ENCODE assay signal across 13 cellular contexts in the genomic region with DNA sequence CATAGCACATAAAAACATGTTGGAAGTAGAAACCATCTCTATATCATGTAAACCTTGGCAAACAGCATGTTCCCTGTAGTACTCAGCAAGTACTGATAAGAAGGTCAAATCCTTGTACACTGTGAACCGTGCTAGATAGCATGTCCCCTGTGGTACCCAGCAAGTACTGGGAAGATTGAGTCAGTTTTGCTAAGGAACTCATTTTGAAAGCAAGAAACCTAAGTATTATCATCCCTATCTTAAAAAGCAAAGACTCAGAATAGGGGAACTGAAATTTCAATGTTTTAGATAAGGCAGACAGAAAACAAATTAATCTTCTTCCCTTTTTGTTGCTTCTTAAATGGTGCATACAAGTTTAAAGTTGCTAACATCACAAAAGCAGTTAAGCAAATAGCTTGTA.
A peak's percentile ranks its signal among the peaks of the same experiment; 100 is the strongest.
DNase-seq lines count a peak whose midpoint lies in the region; ATAC-seq and TF ChIP-seq lines count a peak whose summit lies in the region.
"Had no signal": no experiment of that assay in that cellular context is flagged by ENCODE, and none has a peak within 500 bp of the region (broad histone marks: within the 10 kb centered on the region; RNA-seq: fewer than 3 reads in every experiment).

No MANE protein-coding gene starts in this region.

- H3K4me3 Mint-ChIP-seq in activated naive CD4-positive, alpha-beta T cell treated with anti-CD3 and anti-CD28 coated beads for 36 hours = no peak overlapping the region
- H3K4me3 Mint-ChIP-seq: natural killer cell had no signal

- no peaks in the 10 kb centered on the region for H3K4me1 ChIP-seq in colonic mucosa
- H3K4me1 ChIP-seq: SJSA1 had no signal

- TF ChIP-seq CTCF in colonic mucosa (IDR thresholded peaks at IDR 0.05) = no peak

- no peak for DNase-seq in left ventricle myocardium superior
- DNase-seq in dermis blood vessel endothelial cell = no peak
- no peak for DNase-seq in activated naive CD4-positive, alpha-beta T cell treated with anti-CD3 and anti-CD28 coated beads for 36 hours
- no peak for DNase-seq in colonic mucosa
- no peak for DNase-seq in activated CD4-positive, alpha-beta T cell treated with anti-CD3 and anti-CD28 coated beads, Interleukin-2, amount 50 U/mL, for 4 hours
- DNase-seq: erythroblast; natural killer cell; stimulated activated CD4-positive, alpha-beta T cell treated with anti-CD3 and anti-CD28 coated beads, Interleukin-12 subunit alpha, Interleukin-12 subunit beta, amount 100 ng/mL, for 4 hours; stimulated activated naive CD8-positive, alpha-beta T cell treated with anti-CD3 and anti-CD28 coated beads, Interleukin-15, Interleukin-2, amounts not matched to agents 100 U/mL and 50 U/mL, for 24 hours had no signal

- no peaks in the 10 kb centered on the region for H3K4me1 Mint-ChIP-seq in activated naive CD4-positive, alpha-beta T cell treated with anti-CD3 and anti-CD28 coated beads for 36 hours (ENCODE audit: low read depth)
- H3K4me1 Mint-ChIP-seq: natural killer cell had no signal

- no peaks in the 10 kb centered on the region for H3K36me3 Mint-ChIP-seq in activated naive CD4-positive, alpha-beta T cell treated with anti-CD3 and anti-CD28 coated beads for 36 hours (ENCODE audit: low read depth)
- H3K36me3 Mint-ChIP-seq: natural killer cell had no signal

- no peaks in the 10 kb centered on the region for H3K36me3 ChIP-seq in colonic mucosa
- H3K36me3 ChIP-seq: SJSA1 had no signal

- ATAC-seq in GM18907 (IDR thresholded peaks at IDR 0.05; ENCODE audit: unreplicated experiment) (peak; percentile 97), GM21619 (IDR thresholded peaks at IDR 0.05; ENCODE audit: unreplicated experiment) (peak; percentile 95), HG03139 (IDR thresholded peaks at IDR 0.05; ENCODE audit: unreplicated experiment) (peak; percentile 76), left ventricle myocardium superior (peak; percentile 91)
- ATAC-seq: natural killer cell; stimulated activated naive CD8-positive, alpha-beta T cell treated with anti-CD3 and anti-CD28 coated beads, Interleukin-15, Interleukin-2, amounts not matched to agents 100 U/mL and 50 U/mL, for 24 hours had no signal

- no peak overlapping the region for H3K27ac ChIP-seq in colonic mucosa
- H3K27ac ChIP-seq: SJSA1 had no signal

- CTCF ChIA-PET in activated naive CD4-positive, alpha-beta T cell treated with anti-CD3 and anti-CD28 coated beads for 36 hours (lab: Charles Lee) = interaction anchor here (0.8 kb wide), 1 partner anchor 9 kb away, joined by 3 read pairs; no protein-coding TSS in a partner anchor

- H3K9me3 ChIP-seq in colonic mucosa = no peaks in the 10 kb centered on the region
- H3K9me3 ChIP-seq: SJSA1 had no signal

- no peaks in the 10 kb centered on the region for H3K9me3 Mint-ChIP-seq in activated naive CD4-positive, alpha-beta T cell treated with anti-CD3 and anti-CD28 coated beads for 36 hours

- no peak overlapping the region for H3K4me3 ChIP-seq in colonic mucosa
- H3K4me3 ChIP-seq: SJSA1 had no signal

- no peak overlapping the region for H3K27ac Mint-ChIP-seq in activated naive CD4-positive, alpha-beta T cell treated with anti-CD3 and anti-CD28 coated beads for 36 hours
- H3K27ac Mint-ChIP-seq: natural killer cell had no signal

- no peaks in the 10 kb centered on the region for H3K27me3 ChIP-seq in colonic mucosa
- H3K27me3 ChIP-seq: SJSA1 had no signal

- H3K27me3 Mint-ChIP-seq in activated naive CD4-positive, alpha-beta T cell treated with anti-CD3 and anti-CD28 coated beads for 36 hours (ENCODE audit: low read depth) = peaks cover 3% of the 10 kb centered on the region

- H3K9ac ChIP-seq in colonic mucosa (ENCODE audit: low read depth in 2 of 2, low read length in 2 of 2) = no peak overlapping the region

- intact Hi-C loops in left ventricle myocardium superior (cut with micrococcal nuclease) = no loop called here
- intact Hi-C loops in activated naive CD4-positive, alpha-beta T cell treated with anti-CD3 and anti-CD28 coated beads for 36 hours (cut with micrococcal nuclease) = no loop called here
- intact Hi-C loops in colonic mucosa (cut with DNase I) = no loop called here
